1 cellular context compared by ENCODE assay signal in the genomic region with DNA sequence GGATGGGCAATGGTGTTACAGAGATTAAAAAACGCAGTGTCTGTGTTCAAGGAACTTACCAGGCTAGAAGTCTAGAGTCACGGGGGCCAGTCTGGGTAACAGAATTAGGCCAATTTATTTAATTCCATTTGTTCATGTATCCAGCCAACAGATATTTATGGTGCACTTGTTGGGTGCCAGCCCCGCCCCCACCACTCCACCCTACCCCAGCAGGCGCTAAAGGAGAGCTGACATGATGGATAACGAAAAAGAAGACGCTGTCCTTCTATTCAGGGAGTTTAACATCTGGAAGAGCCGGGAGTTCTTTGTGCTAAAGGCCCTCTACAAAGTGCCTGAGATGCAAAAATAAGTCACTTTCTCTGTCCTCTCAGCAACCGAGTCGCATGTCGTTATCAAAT.
TF ChIP-seq lines count a peak whose summit lies in the region.

No MANE protein-coding gene starts in this region.

TF ChIP-seq in SK-N-SH, 30 proteins besides CTCF, POLR2A, EP300 and RAD21 (continued from another document):
- TF ChIP-seq, protein P1, sequence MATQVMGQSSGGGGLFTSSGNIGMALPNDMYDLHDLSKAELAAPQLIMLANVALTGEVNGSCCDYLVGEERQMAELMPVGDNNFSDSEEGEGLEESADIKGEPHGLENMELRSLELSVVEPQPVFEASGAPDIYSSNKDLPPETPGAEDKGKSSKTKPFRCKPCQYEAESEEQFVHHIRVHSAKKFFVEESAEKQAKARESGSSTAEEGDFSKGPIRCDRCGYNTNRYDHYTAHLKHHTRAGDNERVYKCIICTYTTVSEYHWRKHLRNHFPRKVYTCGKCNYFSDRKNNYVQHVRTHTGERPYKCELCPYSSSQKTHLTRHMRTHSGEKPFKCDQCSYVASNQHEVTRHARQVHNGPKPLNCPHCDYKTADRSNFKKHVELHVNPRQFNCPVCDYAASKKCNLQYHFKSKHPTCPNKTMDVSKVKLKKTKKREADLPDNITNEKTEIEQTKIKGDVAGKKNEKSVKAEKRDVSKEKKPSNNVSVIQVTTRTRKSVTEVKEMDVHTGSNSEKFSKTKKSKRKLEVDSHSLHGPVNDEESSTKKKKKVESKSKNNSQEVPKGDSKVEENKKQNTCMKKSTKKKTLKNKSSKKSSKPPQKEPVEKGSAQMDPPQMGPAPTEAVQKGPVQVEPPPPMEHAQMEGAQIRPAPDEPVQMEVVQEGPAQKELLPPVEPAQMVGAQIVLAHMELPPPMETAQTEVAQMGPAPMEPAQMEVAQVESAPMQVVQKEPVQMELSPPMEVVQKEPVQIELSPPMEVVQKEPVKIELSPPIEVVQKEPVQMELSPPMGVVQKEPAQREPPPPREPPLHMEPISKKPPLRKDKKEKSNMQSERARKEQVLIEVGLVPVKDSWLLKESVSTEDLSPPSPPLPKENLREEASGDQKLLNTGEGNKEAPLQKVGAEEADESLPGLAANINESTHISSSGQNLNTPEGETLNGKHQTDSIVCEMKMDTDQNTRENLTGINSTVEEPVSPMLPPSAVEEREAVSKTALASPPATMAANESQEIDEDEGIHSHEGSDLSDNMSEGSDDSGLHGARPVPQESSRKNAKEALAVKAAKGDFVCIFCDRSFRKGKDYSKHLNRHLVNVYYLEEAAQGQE (IDR thresholded peaks at IDR 0.05; ENCODE audit: low read depth, low read length), result no peak
- no peak for TF ChIP-seq MXI1 (IDR thresholded peaks at IDR 0.05; ENCODE audit: low read depth, low read length)
